ENCODE assay signal across 1 cellular context in the genomic region with DNA sequence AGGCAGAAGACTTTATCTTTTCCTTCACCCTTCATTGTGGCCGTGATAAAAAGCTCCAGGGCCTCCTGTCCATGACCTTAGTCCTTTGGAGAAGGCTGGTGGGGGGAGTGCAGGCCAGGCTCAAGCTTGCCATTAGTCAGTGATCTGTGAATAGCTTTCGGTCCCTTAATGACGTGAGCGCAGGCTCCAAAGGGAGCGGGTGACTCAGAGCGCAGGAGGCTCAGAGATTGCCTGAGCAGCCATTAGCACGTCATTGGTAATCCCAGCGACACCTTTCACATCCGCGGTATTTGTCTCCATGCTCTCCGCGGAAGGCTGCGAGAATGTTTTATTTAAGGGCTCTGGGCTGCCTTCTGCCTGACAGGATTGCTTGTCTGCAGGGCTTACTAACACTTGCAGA.
TF ChIP-seq lines count a peak whose summit lies in the region.

No MANE protein-coding gene starts in this region.

TF ChIP-seq in A549, 52 proteins besides CTCF, POLR2A, EP300 and RAD21 (continued from another document):
- TF ChIP-seq CEBPB (IDR thresholded peaks at IDR 0.05), result peak in 1 of 2 experiments; percentile 62; a peak in 2 of 4 replicates
- no peak for TF ChIP-seq CBX8 (IDR thresholded peaks at IDR 0.05)
- no peak for TF ChIP-seq HOXA7 (CRISPR knock-in tag; IDR thresholded peaks at IDR 0.05)
- TF ChIP-seq MAX (IDR thresholded peaks at IDR 0.05), result peak; percentile 83
- TF ChIP-seq ZC3H11A (IDR thresholded peaks at IDR 0.05), result no peak
- no peak for TF ChIP-seq POLR2AphosphoS2 (conservative IDR thresholded peaks at IDR 0.05; ENCODE audit: low read length)
- no peak for TF ChIP-seq ZFP36 (IDR thresholded peaks at IDR 0.05; ENCODE audit: borderline replicate concordance, partially characterized antibody)
- TF ChIP-seq HOXB13 (CRISPR knock-in tag; IDR thresholded peaks at IDR 0.05; ENCODE audit: low read depth), result 0 out of 2 replicates have a peak, but pooled peaks have one; percentile 66
- TF ChIP-seq, protein P1, sequence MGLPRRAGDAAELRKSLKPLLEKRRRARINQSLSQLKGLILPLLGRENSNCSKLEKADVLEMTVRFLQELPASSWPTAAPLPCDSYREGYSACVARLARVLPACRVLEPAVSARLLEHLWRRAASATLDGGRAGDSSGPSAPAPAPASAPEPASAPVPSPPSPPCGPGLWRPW (IDR thresholded peaks at IDR 0.05), result no peak
- no peak for TF ChIP-seq MAZ (IDR thresholded peaks at IDR 0.05; ENCODE audit: borderline replicate concordance, low read depth, low read length)
- TF ChIP-seq, protein P2, sequence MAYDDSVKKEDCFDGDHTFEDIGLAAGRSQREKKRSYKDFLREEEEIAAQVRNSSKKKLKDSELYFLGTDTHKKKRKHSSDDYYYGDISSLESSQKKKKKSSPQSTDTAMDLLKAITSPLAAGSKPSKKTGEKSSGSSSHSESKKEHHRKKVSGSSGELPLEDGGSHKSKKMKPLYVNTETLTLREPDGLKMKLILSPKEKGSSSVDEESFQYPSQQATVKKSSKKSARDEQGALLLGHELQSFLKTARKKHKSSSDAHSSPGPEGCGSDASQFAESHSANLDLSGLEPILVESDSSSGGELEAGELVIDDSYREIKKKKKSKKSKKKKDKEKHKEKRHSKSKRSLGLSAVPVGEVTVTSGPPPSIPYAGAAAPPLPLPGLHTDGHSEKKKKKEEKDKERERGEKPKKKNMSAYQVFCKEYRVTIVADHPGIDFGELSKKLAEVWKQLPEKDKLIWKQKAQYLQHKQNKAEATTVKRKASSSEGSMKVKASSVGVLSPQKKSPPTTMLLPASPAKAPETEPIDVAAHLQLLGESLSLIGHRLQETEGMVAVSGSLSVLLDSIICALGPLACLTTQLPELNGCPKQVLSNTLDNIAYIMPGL (CRISPR knock-in tag; IDR thresholded peaks at IDR 0.05; ENCODE audit: borderline replicate concordance), result no peak
- TF ChIP-seq FOXS1 (CRISPR knock-in tag; IDR thresholded peaks at IDR 0.05), result no peak
- no peak for TF ChIP-seq HEYL (CRISPR knock-in tag; IDR thresholded peaks at IDR 0.05)
- TF ChIP-seq MYC (IDR thresholded peaks at IDR 0.05; ENCODE audit: borderline replicate concordance, low read length), result no peak
- TF ChIP-seq JUNB (IDR thresholded peaks at IDR 0.05), result peak; percentile 83
- no peak for TF ChIP-seq NR3C1 (IDR thresholded peaks at IDR 0.05)
- TF ChIP-seq EHMT2 (IDR thresholded peaks at IDR 0.05; ENCODE audit: low read depth), result no peak
- 0 out of 2 replicates have a peak, but pooled peaks have one; percentile 19 for TF ChIP-seq PBX3 (IDR thresholded peaks at IDR 0.05)
- peak; percentile 75 to 85; a peak in 4 of 5 replicates for TF ChIP-seq JUN (IDR thresholded peaks at IDR 0.05)
- no peak for TF ChIP-seq HDAC2 (IDR thresholded peaks at IDR 0.05)
- no peak for TF ChIP-seq MAFK (IDR thresholded peaks at IDR 0.05; ENCODE audit: partially characterized antibody)
- TF ChIP-seq CBX2 (IDR thresholded peaks at IDR 0.05; ENCODE audit: borderline replicate concordance, low read depth), result no peak
- TF ChIP-seq, protein P3, sequence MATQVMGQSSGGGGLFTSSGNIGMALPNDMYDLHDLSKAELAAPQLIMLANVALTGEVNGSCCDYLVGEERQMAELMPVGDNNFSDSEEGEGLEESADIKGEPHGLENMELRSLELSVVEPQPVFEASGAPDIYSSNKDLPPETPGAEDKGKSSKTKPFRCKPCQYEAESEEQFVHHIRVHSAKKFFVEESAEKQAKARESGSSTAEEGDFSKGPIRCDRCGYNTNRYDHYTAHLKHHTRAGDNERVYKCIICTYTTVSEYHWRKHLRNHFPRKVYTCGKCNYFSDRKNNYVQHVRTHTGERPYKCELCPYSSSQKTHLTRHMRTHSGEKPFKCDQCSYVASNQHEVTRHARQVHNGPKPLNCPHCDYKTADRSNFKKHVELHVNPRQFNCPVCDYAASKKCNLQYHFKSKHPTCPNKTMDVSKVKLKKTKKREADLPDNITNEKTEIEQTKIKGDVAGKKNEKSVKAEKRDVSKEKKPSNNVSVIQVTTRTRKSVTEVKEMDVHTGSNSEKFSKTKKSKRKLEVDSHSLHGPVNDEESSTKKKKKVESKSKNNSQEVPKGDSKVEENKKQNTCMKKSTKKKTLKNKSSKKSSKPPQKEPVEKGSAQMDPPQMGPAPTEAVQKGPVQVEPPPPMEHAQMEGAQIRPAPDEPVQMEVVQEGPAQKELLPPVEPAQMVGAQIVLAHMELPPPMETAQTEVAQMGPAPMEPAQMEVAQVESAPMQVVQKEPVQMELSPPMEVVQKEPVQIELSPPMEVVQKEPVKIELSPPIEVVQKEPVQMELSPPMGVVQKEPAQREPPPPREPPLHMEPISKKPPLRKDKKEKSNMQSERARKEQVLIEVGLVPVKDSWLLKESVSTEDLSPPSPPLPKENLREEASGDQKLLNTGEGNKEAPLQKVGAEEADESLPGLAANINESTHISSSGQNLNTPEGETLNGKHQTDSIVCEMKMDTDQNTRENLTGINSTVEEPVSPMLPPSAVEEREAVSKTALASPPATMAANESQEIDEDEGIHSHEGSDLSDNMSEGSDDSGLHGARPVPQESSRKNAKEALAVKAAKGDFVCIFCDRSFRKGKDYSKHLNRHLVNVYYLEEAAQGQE (IDR thresholded peaks at IDR 0.05), result no peak
- no peak for TF ChIP-seq SREBF2 (IDR thresholded peaks at IDR 0.05)
- TF ChIP-seq ESRRA (IDR thresholded peaks at IDR 0.05; ENCODE audit: borderline replicate concordance, low read length), result no peak
